9 cellular contexts compared by ENCODE assay signal in genomic region chr3:139388077-139388476, GRCh38. TPM values are rescaled to one million over a fixed set of nuclear protein-coding genes. Genes with fewer than 3 reads are reported as not detected.
DNase-seq lines count a peak whose midpoint lies in the region; ATAC-seq and TF ChIP-seq lines count a peak whose summit lies in the region.
"Had no signal": no experiment of that assay in that cellular context is flagged by ENCODE, and none has a peak within 500 bp of the region (broad histone marks: within the 10 kb centered on the region; RNA-seq: fewer than 3 reads in every experiment).

No MANE protein-coding gene starts in this region.

- H3K4me3 ChIP-seq in WI38 (ENCODE audit: low read depth, low read length), result peak overlapping the region; percentile 96
- peak overlapping the region; percentile 98 for H3K4me3 ChIP-seq in fibroblast of villous mesenchyme (ENCODE audit: low read depth, low read length)
- H3K4me3 ChIP-seq in spleen, result peak overlapping the region in 6 of 8 donors; percentile 70 to 98 (median 84)

- peaks cover 6% of the 10 kb centered on the region for H3K36me3 Mint-ChIP-seq in T-helper 2 cell treated with Interferon-gamma antibody and Interleukin-4, amounts not matched to agents 5 μg/mL and 100 μg/mL, for 36 hours (ENCODE audit: low read depth)

- H3K4me1 Mint-ChIP-seq in T-helper 2 cell treated with Interferon-gamma antibody and Interleukin-4, amounts not matched to agents 5 μg/mL and 100 μg/mL, for 36 hours (ENCODE audit: low read depth), result peaks cover 29% of the 10 kb centered on the region

- DNase-seq in T-helper 2 cell treated with Interferon-gamma antibody and Interleukin-4, amounts not matched to agents 5 μg/mL and 100 μg/mL, for 36 hours (ENCODE audit: low spot score), result no peak
- DNase-seq in T-helper 2 cell (no peak), fibroblast of villous mesenchyme (ENCODE audit: low read depth) (no peak), spleen (no peak), NCI-H1436 (lab: John Stamatoyannopoulos, UW) (no peak), GDM1 (lab: John Stamatoyannopoulos, UW) (no peak)
- DNase-seq: cerebellar nuclear complex had no signal

- H3K9me3 ChIP-seq in spleen, result no peaks in the 10 kb centered on the region

- 79 to 89% (median 84%) methylated on average over 10 of the region's 10 CpGs for WGBS in spleen, 5 donors

- peaks cover 28 to 77% (median 56%) of the 10 kb centered on the region in 6 donors for H3K4me1 ChIP-seq in spleen

- no peaks in the 10 kb centered on the region for H3K27me3 ChIP-seq in spleen (replicated peaks in 1 of 7)

- H3K27ac ChIP-seq in spleen, result no peak overlapping the region

- no peak overlapping the region for H3K27ac Mint-ChIP-seq in T-helper 2 cell treated with Interferon-gamma antibody and Interleukin-4, amounts not matched to agents 5 μg/mL and 100 μg/mL, for 36 hours

- TF ChIP-seq POLR2A in spleen (IDR thresholded peaks at IDR 0.05), result no peak

- intact Hi-C loops in spleen (cut with DNase I; ENCODE audit: low total_unique reads), result no loop called here

- no peak for ATAC-seq in GM19035 (IDR thresholded peaks at IDR 0.05; ENCODE audit: unreplicated experiment)

- H3K4me3 Mint-ChIP-seq in T-helper 2 cell treated with Interferon-gamma antibody and Interleukin-4, amounts not matched to agents 5 μg/mL and 100 μg/mL, for 36 hours, result peak overlapping the region; percentile 69

- peaks cover 0 to 20% (median 5%) of the 10 kb centered on the region in 6 donors for H3K36me3 ChIP-seq in spleen

- no peaks in the 10 kb centered on the region for H3K9me3 Mint-ChIP-seq in T-helper 2 cell treated with Interferon-gamma antibody and Interleukin-4, amounts not matched to agents 5 μg/mL and 100 μg/mL, for 36 hours

- TF ChIP-seq CTCF in WI38 (IDR thresholded peaks at IDR 0.05; ENCODE audit: low read depth, low read length) (no peak), fibroblast of villous mesenchyme (IDR thresholded peaks at IDR 0.05; ENCODE audit: insufficient read depth, low read depth, low read length) (no peak), spleen (IDR thresholded peaks at IDR 0.05 in 8 of 11, conservative IDR thresholded peaks at IDR 0.05 in 3 of 11) (no peak)

- H3K27me3 Mint-ChIP-seq in T-helper 2 cell treated with Interferon-gamma antibody and Interleukin-4, amounts not matched to agents 5 μg/mL and 100 μg/mL, for 36 hours (ENCODE audit: low read depth), result peaks cover 3% of the 10 kb centered on the region

RNA-seq across cellular contexts. Expression of gene COPB2, which starts 1.4 kb away (rescaled TPM):
- total RNA-seq in fibroblast of villous mesenchyme, result 217 and 314 TPM in 2 replicates
- total RNA-seq in spleen, result 100 to 1,000 TPM in 2 of 7 donors, 10 to 100 TPM in 5; 81.0 to 101 (median 94.1) TPM
- 10 to 100 TPM; 21.4 to 33.4 (median 24.0) TPM for polyA plus RNA-seq in spleen

RNA-seq across cellular contexts. Expression of gene MRPS22, which starts 44.3 kb away (rescaled TPM):
- total RNA-seq in fibroblast of villous mesenchyme, result 89.8 and 98.2 TPM in 2 replicates
- total RNA-seq in spleen, result 10 to 100 TPM; 24.8 to 53.2 (median 31.0) TPM
- polyA plus RNA-seq in spleen, result 10 to 100 TPM; 25.1 to 31.6 (median 30.8) TPM
